Comparison of ENCODE assay signal across 8 cellular contexts in the genomic region with DNA sequence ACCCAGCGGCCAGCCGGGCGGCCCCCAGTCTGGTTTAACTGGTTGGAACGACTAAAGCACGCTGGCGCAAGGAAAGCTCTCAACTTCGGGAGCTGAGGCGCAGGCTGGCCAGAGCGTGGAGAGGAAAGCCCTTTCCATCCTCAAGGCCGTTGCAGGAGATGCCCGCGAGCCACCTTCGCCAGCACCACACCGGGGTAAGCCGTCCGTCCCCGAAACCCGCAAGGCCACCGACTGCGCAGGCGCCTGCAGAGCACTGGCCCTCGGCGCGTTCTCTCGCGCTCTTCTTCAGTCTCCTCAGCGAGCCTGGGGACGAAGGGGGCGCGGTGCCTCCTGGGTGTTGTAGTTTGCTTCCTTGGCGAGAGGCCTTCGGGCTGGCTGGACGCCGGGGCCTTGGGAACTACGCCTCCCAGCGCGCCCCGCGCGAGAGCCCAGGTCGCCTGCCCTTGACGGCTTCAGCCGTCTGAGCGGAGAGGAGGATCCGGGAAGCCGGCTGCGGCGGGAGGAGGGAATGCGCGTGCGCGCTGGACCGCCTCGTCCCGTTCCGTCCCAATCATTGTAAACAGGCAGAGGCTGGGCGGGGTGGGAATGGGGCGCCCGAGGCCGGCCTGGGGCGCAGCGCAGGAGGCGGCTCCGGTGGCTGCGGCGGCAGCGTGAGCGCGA.
A peak's percentile ranks its signal among the peaks of the same experiment; 100 is the strongest.
DNase-seq lines count a peak whose midpoint lies in the region; ATAC-seq lines count a peak whose summit lies in the region.

TSS of gene RALBP1 (plus strand) at position 531 of the 660 bp plus-strand sequence. CDS start 37,533 bp downstream, outside the sequence.

- peak; percentile 93 to 100 (median 98) for DNase-seq in C1 segment of cervical spinal cord (lab: John Stamatoyannopoulos, UW)
- peak; percentile 100 for DNase-seq in NCI-H69 (lab: John Stamatoyannopoulos, UW)
- DNase-seq in activated CD4-positive, alpha-beta T cell treated with anti-CD3 and anti-CD28 coated beads, Interleukin-2, amount 50 U/mL, for 24 hours (ENCODE audit: low read depth in 1 of 2, low spot score in 1 of 2), result peak; percentile 97
- peak; percentile 99 for DNase-seq in dedifferentiated amniotic fluid mesenchymal stem cell (ENCODE audit: extremely low spot score)
- DNase-seq in left kidney (ENCODE audit: low read depth, low spot score), result peak; percentile 100
- peak; percentile 98 for DNase-seq in stimulated activated CD4-positive, alpha-beta T cell treated with anti-CD3 and anti-CD28 coated beads, Interleukin-2, amount 100 ng/mL, for 24 hours

- ATAC-seq in GM19351 (IDR thresholded peaks at IDR 0.05; ENCODE audit: unreplicated experiment) (peak; percentile 92), HG03521 (IDR thresholded peaks at IDR 0.05; ENCODE audit: unreplicated experiment) (peak; percentile 93)

Comparison
In these comparisons a context has a peak if more than half of its experiments do, and no peak if none do; other contexts are left out.
1. Peak in every context shown above with its lines: DNase-seq and ATAC-seq.